ENCODE assay signal across 34 cellular contexts in genomic region chr9:132632426-132632825, GRCh38. TPM values are rescaled to one million over a fixed set of nuclear protein-coding genes. Genes with fewer than 3 reads are reported as not detected.
"Had no signal": no experiment of that assay in that cellular context is flagged by ENCODE, and none has a peak within 500 bp of the region (broad histone marks: within the 10 kb centered on the region; RNA-seq: fewer than 3 reads in every experiment).

No MANE protein-coding gene starts in this region.

- H3K36me3 ChIP-seq: colonic mucosa had no signal

- H3K27ac ChIP-seq: cardiac muscle cell, colonic mucosa, gastroesophageal sphincter, skin epidermis, upper lobe of left lung, vagina had no signal

- DNase-seq: activated CD4-positive, alpha-beta T cell treated with anti-CD3 and anti-CD28 coated beads for 36 hours; activated CD4-positive, CD25-positive, alpha-beta regulatory T cell; activated CD8-positive, alpha-beta T cell treated with anti-CD3 and anti-CD28 coated beads, Interleukin-2, amount 10 ng/mL, durations not matched to agents 7 days and 5 days; activated naive CD4-positive, alpha-beta T cell treated with Interleukin-2 at 50 U/mL for 16 hours; activated T-cell treated with anti-CD3 and anti-CD28 coated beads for 4 hours; activated T-cell treated with anti-CD3 and anti-CD28 coated beads, Interleukin-2, amount 50 U/mL, for 72 hours; aorta; cerebellar nuclear complex; colonic mucosa; effector CD8-positive, alpha-beta T cell; hippocampal formation; kidney; stimulated activated CD4-positive, alpha-beta T cell treated with anti-CD3 and anti-CD28 coated beads, Interleukin-1b, Interleukin-23, amount 100 ng/mL, for 48 hours; stimulated activated CD4-positive, alpha-beta T cell treated with anti-CD3 and anti-CD28 coated beads, Interleukin-4, amount 100 ng/mL, for 4 hours; stimulated activated CD8-positive, alpha-beta memory T cell treated with anti-CD3 and anti-CD28 coated beads, Interleukin-4, amount 100 ng/mL, for 48 hours; stimulated activated naive CD8-positive, alpha-beta T cell treated with anti-CD3 and anti-CD28 coated beads, Interleukin-15, amount 100 ng/mL, for 72 hours; substantia nigra; T-helper 1 cell; upper lobe of left lung had no signal

- H3K4me3 ChIP-seq: cardiac muscle cell, colonic mucosa, gastroesophageal sphincter, skin epidermis, upper lobe of left lung, vagina had no signal

- ATAC-seq: activated CD8-positive, alpha-beta T cell treated with anti-CD3 and anti-CD28 coated beads, Interleukin-2, amount 10 ng/mL, durations not matched to agents 7 days and 5 days; activated T-cell treated with anti-CD3 and anti-CD28 coated beads, Interleukin-2, amount 50 U/mL, for 72 hours; gastroesophageal sphincter; natural killer cell treated with Interleukin-12 subunit alpha and Interleukin-12 subunit beta and Interleukin-15 and Interleukin-18, amount 100 ng/mL, for 72 hours; sciatic nerve; stimulated activated memory B cell treated with anti-CD40 and anti-IgM and Interleukin-4, amounts not matched to agents 10 μg/mL and 1 μg/mL and 100 μg/mL, for 72 hours; stimulated activated naive CD8-positive, alpha-beta T cell treated with anti-CD3 and anti-CD28 coated beads, Interleukin-15, amount 100 ng/mL, for 72 hours had no signal

- FAIRE-seq: kidney had no signal

- H3K9me3 ChIP-seq: colonic mucosa, gastroesophageal sphincter, upper lobe of left lung, vagina had no signal

- H3K27me3 ChIP-seq: cardiac muscle cell, colonic mucosa, gastroesophageal sphincter, upper lobe of left lung, vagina had no signal

- H3K4me1 ChIP-seq: gastroesophageal sphincter, upper lobe of left lung, vagina had no signal

RNA-seq across cellular contexts. Expression of gene BARHL1, which starts 50.0 kb away (rescaled TPM):
- total RNA-seq: activated CD4-positive, alpha-beta T cell treated with anti-CD3 and anti-CD28 coated beads for 36 hours; activated CD8-positive, alpha-beta T cell treated with anti-CD3 and anti-CD28 coated beads, Interleukin-2, amount 10 ng/mL, durations not matched to agents 7 days and 5 days; activated T-cell treated with anti-CD3 and anti-CD28 coated beads, Interleukin-2, amount 50 U/mL, for 72 hours; aorta; cardiac muscle cell; colonic mucosa; dermis microvascular lymphatic vessel endothelial cell; fibroblast of lung; fibroblast of villous mesenchyme; gastroesophageal sphincter; kidney; lower leg skin; natural killer cell treated with Interleukin-12 subunit alpha and Interleukin-12 subunit beta and Interleukin-15 and Interleukin-18, amount 100 ng/mL, for 72 hours; osteoblast; progenitor cell of endocrine pancreas; renal cortical epithelial cell; sciatic nerve; upper lobe of left lung; vagina had no signal
- polyA plus RNA-seq: adipose tissue, aorta, cardiac muscle cell, fibroblast of lung had no signal
